ENCODE assay signal across 29 cellular contexts in the genomic region with DNA sequence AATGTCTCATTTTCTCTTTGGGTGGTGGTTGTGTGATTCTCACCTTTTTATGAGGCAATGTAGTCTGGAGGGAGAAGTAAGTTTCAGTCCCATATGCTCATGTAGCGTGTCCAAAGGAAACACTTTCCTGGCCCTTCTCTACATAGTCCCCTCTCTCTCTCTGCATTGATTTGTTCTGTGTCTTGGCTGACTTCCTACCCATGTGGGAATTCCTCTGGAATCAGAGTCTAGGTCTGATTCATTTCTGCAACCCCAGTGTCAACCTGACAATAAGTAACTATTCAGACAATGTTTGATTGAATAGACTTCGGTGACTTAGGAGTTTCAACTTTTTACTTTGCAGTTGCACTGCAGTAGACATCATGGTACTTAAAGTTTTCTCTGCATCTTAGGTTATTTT. TPM values are rescaled to one million over a fixed set of nuclear protein-coding genes. Genes with fewer than 3 reads are reported as not detected.
DNase-seq lines count a peak whose midpoint lies in the region; ATAC-seq, FAIRE-seq and TF ChIP-seq lines count a peak whose summit lies in the region.
"Had no signal": no experiment of that assay in that cellular context is flagged by ENCODE, and none has a peak within 500 bp of the region (broad histone marks: within the 10 kb centered on the region; RNA-seq: fewer than 3 reads in every experiment).

No MANE protein-coding gene starts in this region.

- intact Hi-C loops in body of pancreas (cut with DNase I): no loop called here
- intact Hi-C loops in pancreas (cut with DNase I): no loop called here
- intact Hi-C loops in thyroid gland (cut with DNase I): no loop called here

- 37 to 40% methylated on average over 2 of the region's 2 CpGs for WGBS in body of pancreas, 2 donors
- WGBS in pancreas, 2 donors: 30 to 34% methylated on average over 2 of the region's 2 CpGs
- WGBS in thyroid gland, 2 donors: 73 to 75% methylated on average over 2 of the region's 2 CpGs

- TF ChIP-seq POLR2A in body of pancreas (IDR thresholded peaks at IDR 0.05) (no peak), thyroid gland (IDR thresholded peaks at IDR 0.05) (no peak)

- H3K4me3 ChIP-seq in body of pancreas (no peak overlapping the region), pancreas (no peak overlapping the region), thyroid gland (replicated peaks in 1 of 3) (no peak overlapping the region)
- H3K4me3 ChIP-seq: BLaER1, GM12878, SJCRH30 had no signal

- in situ Hi-C loops in Caki2 (cut with HindIII; ENCODE audit: low pct_unique_long_range_greater_than_20kb, low sequenced_read_pairs): no loop called here

- TF ChIP-seq CTCF in body of pancreas (IDR thresholded peaks at IDR 0.05): no peak
- no peak for TF ChIP-seq CTCF in pancreas (IDR thresholded peaks at IDR 0.05)
- no peak for TF ChIP-seq CTCF in thyroid gland (IDR thresholded peaks at IDR 0.05)

- H3K4me1 ChIP-seq in body of pancreas (no peaks in the 10 kb centered on the region), pancreas (no peaks in the 10 kb centered on the region), thyroid gland (no peaks in the 10 kb centered on the region)
- H3K4me1 ChIP-seq: BLaER1, SJCRH30 had no signal

- ATAC-seq in body of pancreas (peak; percentile 56), pancreas (peak in 3 of 4 donors; percentile 36 to 66 (median 60)), GM21737 (IDR thresholded peaks at IDR 0.05; ENCODE audit: unreplicated experiment) (no peak)
- ATAC-seq: GM12878, PC-3, Right ventricle myocardium inferior had no signal

- H3K9me3 ChIP-seq in body of pancreas (no peaks in the 10 kb centered on the region), pancreas (no peaks in the 10 kb centered on the region), thyroid gland (no peaks in the 10 kb centered on the region)
- H3K9me3 ChIP-seq: SJCRH30 had no signal

- FAIRE-seq in pancreas (lab: Jason Lieb, UNC): peak; percentile 9
- FAIRE-seq: GM12878 had no signal

- peak; percentile 12 for DNase-seq in Caki2 (ENCODE audit: low read depth)
- DNase-seq in body of pancreas: no peak
- DNase-seq in kidney tubule cell (ENCODE audit: low spot score): peak; percentile 85
- peak in 1 of 6 donors; percentile 15 for DNase-seq in pancreas
- no peak for DNase-seq in midbrain (lab: John Stamatoyannopoulos, UW)
- DNase-seq in thyroid gland: no peak
- DNase-seq: CD4-positive, CD25-positive, alpha-beta regulatory T cell; EL; GDM1; GOT3; HCEC 1CT; IMR-90; MM.1S; NCI-H1694; NCI-H2029 treated with DMSO at 0.1 percent for 48 hours; NCI-H446 treated with DMSO at 0.1 percent for 48 hours; NCI-H526; NCI-H82; NK-92 treated with Interleukin-12 subunit alpha and Interleukin-12 subunit beta, amount 100 ng/mL, for 24 hours; PC-3; SJCRH30 had no signal

- H3K27ac ChIP-seq in body of pancreas (peak overlapping the region in 3 of 4 donors; percentile 9 to 70 (median 62)), pancreas (peak overlapping the region in 1 of 4 donors; percentile 19), thyroid gland (no peak overlapping the region)
- H3K27ac ChIP-seq: BLaER1, KMS-11, SJCRH30 had no signal

- H3K36me3 ChIP-seq in body of pancreas (replicated peaks in 1 of 2; ENCODE audit: insufficient read depth in 1 of 2, low read depth in 2 of 2): no peaks in the 10 kb centered on the region
- no peaks in the 10 kb centered on the region for H3K36me3 ChIP-seq in pancreas
- H3K36me3 ChIP-seq in thyroid gland: no peaks in the 10 kb centered on the region
- H3K36me3 ChIP-seq: BLaER1, SJCRH30 had no signal

- H3K27me3 ChIP-seq in body of pancreas: no peaks in the 10 kb centered on the region
- peaks cover 0 to 7% (median 0%) of the 10 kb centered on the region in 4 donors for H3K27me3 ChIP-seq in pancreas
- H3K27me3 ChIP-seq in thyroid gland: no peaks in the 10 kb centered on the region
- H3K27me3 ChIP-seq: SJCRH30 had no signal

RNA-seq across cellular contexts. Expression of a gene that starts 2.7 kb away (rescaled TPM):
- total RNA-seq in Caki2 (2014; rRNA removed; shearing (Covaris generic); ENCODE audit: low replicate concordance): not detected in 2 replicates
- not detected for total RNA-seq in body of pancreas
- total RNA-seq in pancreas: under 1 TPM; 0.14 to 0.97 (median 0.30) TPM
- polyA plus RNA-seq in pancreas: under 1 TPM; 0.15 to 0.70 TPM
- total RNA-seq in thyroid gland: not detected
- total RNA-seq: A172; CD4-positive, CD25-positive, alpha-beta regulatory T cell; GM12878; IMR-90; PC-3; RPMI7951; SJCRH30 had no signal
- polyA plus RNA-seq: AG04450; CD4-positive, CD25-positive, alpha-beta regulatory T cell; GM12878; IMR-90 had no signal

RNA-seq across cellular contexts. Expression of a gene that starts 33.3 kb away (rescaled TPM):
- 5.6 and 8.4 TPM in 2 replicates for total RNA-seq in Caki2 (2014; rRNA removed; shearing (Covaris generic); ENCODE audit: low replicate concordance)
- total RNA-seq in body of pancreas (1 to 10 TPM; 4.3 to 5.2 TPM), pancreas (1 to 10 TPM; 3.5 to 8.6 (median 5.8) TPM), thyroid gland (10 to 100 TPM in 2 of 4 donors, 1 to 10 TPM in 2; 7.0 to 13.9 (median 9.7) TPM)
- polyA plus RNA-seq in pancreas: 1 to 10 TPM; 4.5 to 8.0 TPM

RNA-seq across cellular contexts. Expression of a gene that starts 39.4 kb away (rescaled TPM):
- total RNA-seq in Caki2 (2014; rRNA removed; shearing (Covaris generic); ENCODE audit: low replicate concordance): not detected in 2 replicates
- total RNA-seq in body of pancreas (1 to 10 TPM; 1.0 to 2.3 TPM), pancreas (1 to 10 TPM in 2 of 6 donors, under 1 TPM in 4; 0.22 to 1.2 (median 0.81) TPM), thyroid gland (1 to 10 TPM in 2 of 4 donors, under 1 TPM in 2; 0.56 to 1.3 (median 0.93) TPM)
- 1 to 10 TPM; 1.4 to 3.7 TPM for polyA plus RNA-seq in pancreas
- total RNA-seq: A172, RPMI7951 had no signal
- polyA plus RNA-seq: AG04450 had no signal

RNA-seq across cellular contexts. Expression of a gene that starts 41.4 kb away (rescaled TPM):
- total RNA-seq in Caki2 (2014; rRNA removed; shearing (Covaris generic); ENCODE audit: low replicate concordance): not detected in 2 replicates
- total RNA-seq in body of pancreas (not detected), pancreas (not detected), thyroid gland (not detected)
- under 1 TPM in 1 of 2 donors, not detected in 1; 0.54 TPM for polyA plus RNA-seq in pancreas
- total RNA-seq: A172; CD4-positive, CD25-positive, alpha-beta regulatory T cell; GM12878; IMR-90; PC-3; Right ventricle myocardium inferior; RPMI7951; SJCRH30 had no signal
- polyA plus RNA-seq: AG04450; CD4-positive, CD25-positive, alpha-beta regulatory T cell; IMR-90 had no signal

RNA-seq across cellular contexts. Expression of a gene that starts 55.4 kb away (rescaled TPM):
- total RNA-seq in Caki2 (2014; rRNA removed; shearing (Covaris generic); ENCODE audit: low replicate concordance): not detected in 2 replicates
- total RNA-seq in body of pancreas (not detected), pancreas (not detected), thyroid gland (not detected)
- polyA plus RNA-seq in pancreas: under 1 TPM in 1 of 2 donors, not detected in 1; 0.28 TPM
- total RNA-seq: A172; CD4-positive, CD25-positive, alpha-beta regulatory T cell; GM12878; IMR-90; PC-3; Right ventricle myocardium inferior; SJCRH30 had no signal
- polyA plus RNA-seq: AG04450; CD4-positive, CD25-positive, alpha-beta regulatory T cell; IMR-90 had no signal

Comparison
In these comparisons a context has a peak if more than half of its experiments do, and no peak if none do; other contexts are left out.
1. DNase-seq: peak in Caki2 (single experiment) and kidney tubule cell (single experiment); none in body of pancreas (0 of 4), midbrain (single experiment) and thyroid gland (0 of 2).
2. H3K27ac ChIP-seq: peak in body of pancreas (3 of 4); none in thyroid gland (0 of 3).